Comparison of ENCODE assay signal across 12 cellular contexts in the genomic region with DNA sequence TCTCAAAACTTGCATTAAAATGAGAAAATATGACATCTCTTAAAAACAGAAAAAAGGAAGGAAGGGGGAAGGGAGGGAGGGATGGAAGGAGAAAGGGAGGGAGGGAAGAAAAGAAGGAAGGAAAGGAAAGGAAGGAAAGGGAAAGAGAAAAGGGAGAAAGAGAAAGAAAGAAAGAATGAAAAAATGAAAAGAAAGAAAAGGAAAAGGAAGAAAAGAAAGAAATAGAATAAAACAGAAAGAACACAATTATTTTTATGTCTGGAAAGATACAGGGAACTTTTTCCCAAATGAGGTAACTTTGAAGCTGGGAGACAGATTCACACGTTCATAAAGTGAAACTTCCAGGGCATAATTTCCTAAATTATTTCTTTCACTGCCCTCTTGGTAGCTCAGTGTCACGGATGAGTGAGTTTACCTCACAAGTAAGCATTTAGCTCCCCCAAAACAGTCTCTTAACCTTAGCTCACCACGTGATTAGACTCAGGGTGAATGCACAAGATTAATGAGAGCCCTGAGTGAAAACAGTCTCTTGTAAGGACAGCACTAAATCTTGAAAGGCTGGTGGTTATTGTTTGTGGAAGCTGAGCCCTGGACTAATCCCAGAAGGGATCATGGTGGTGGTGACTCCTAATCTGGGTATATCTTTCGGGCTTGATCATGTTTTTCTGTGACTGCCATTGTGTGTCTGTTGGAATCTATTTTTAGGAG.
A peak's percentile ranks its signal among the peaks of the same experiment; 100 is the strongest.
DNase-seq lines count a peak whose midpoint lies in the region; ATAC-seq and TF ChIP-seq lines count a peak whose summit lies in the region.
"Had no signal": no experiment of that assay in that cellular context is flagged by ENCODE, and none has a peak within 500 bp of the region (broad histone marks: within the 10 kb centered on the region; RNA-seq: fewer than 3 reads in every experiment).

No MANE protein-coding gene starts in this region.

- no peak overlapping the region for H3K4me3 ChIP-seq in A673 (ENCODE audit: low read depth, low read length, poor library complexity, severe bottlenecking)
- H3K4me3 ChIP-seq in fibroblast of the aortic adventitia (ENCODE audit: low read depth, low read length), result no peak overlapping the region
- H3K4me3 ChIP-seq in CD8-positive, alpha-beta T cell (ENCODE audit: low read depth, low read length), result no peak overlapping the region

- peak; percentile 65 for ATAC-seq in GM18861 (IDR thresholded peaks at IDR 0.05; ENCODE audit: unreplicated experiment)
- ATAC-seq in CD8-positive, alpha-beta T cell, result no peak
- ATAC-seq: activated naive CD8-positive, alpha-beta T cell treated with anti-CD3 and anti-CD28 coated beads, Interleukin-2, amount 50 U/mL, for 24 hours had no signal

- H3K27me3 ChIP-seq in A673 (replicated peaks; ENCODE audit: insufficient read depth, low read depth, low read length, poor library complexity), result no peaks in the 10 kb centered on the region
- no peaks in the 10 kb centered on the region for H3K27me3 ChIP-seq in CD8-positive, alpha-beta T cell (ENCODE audit: insufficient read depth, low read length)

- no peak overlapping the region for H3K4me3 Mint-ChIP-seq in glutamatergic neuron (ENCODE audit: unreplicated experiment)
- no peak overlapping the region for H3K4me3 Mint-ChIP-seq in CD8-positive, alpha-beta T cell
- H3K4me3 Mint-ChIP-seq: activated naive CD8-positive, alpha-beta T cell treated with anti-CD3 and anti-CD28 coated beads, Interleukin-2, amount 50 U/mL, for 24 hours; neural crest cell had no signal

- no peaks in the 10 kb centered on the region for H3K36me3 ChIP-seq in A673 (ENCODE audit: insufficient read depth, low read length, poor library complexity, severe bottlenecking)
- no peaks in the 10 kb centered on the region for H3K36me3 ChIP-seq in CD8-positive, alpha-beta T cell (ENCODE audit: insufficient read depth, low read length)

- no peaks in the 10 kb centered on the region for H3K27me3 Mint-ChIP-seq in glutamatergic neuron (ENCODE audit: unreplicated experiment)
- H3K27me3 Mint-ChIP-seq in CD8-positive, alpha-beta T cell (ENCODE audit: low read depth), result no peaks in the 10 kb centered on the region
- H3K27me3 Mint-ChIP-seq: activated naive CD8-positive, alpha-beta T cell treated with anti-CD3 and anti-CD28 coated beads, Interleukin-2, amount 50 U/mL, for 24 hours had no signal

- no peaks in the 10 kb centered on the region for H3K36me3 Mint-ChIP-seq in glutamatergic neuron (ENCODE audit: unreplicated experiment)
- no peaks in the 10 kb centered on the region for H3K36me3 Mint-ChIP-seq in CD8-positive, alpha-beta T cell

- no peak for TF ChIP-seq CTCF in A673 (conservative IDR thresholded peaks at IDR 0.05; ENCODE audit: low read depth, low read length)
- no peak for TF ChIP-seq CTCF in fibroblast of the aortic adventitia (IDR thresholded peaks at IDR 0.05; ENCODE audit: insufficient read depth, low read length)
- no peak for TF ChIP-seq CTCF in glutamatergic neuron (IDR thresholded peaks at IDR 0.05; ENCODE audit: partially characterized antibody, unreplicated experiment)
- no peak for TF ChIP-seq CTCF in CD8-positive, alpha-beta T cell (IDR thresholded peaks at IDR 0.05)

- H3K4me1 Mint-ChIP-seq in glutamatergic neuron (ENCODE audit: low read depth, unreplicated experiment), result peaks cover 14% of the 10 kb centered on the region
- H3K4me1 Mint-ChIP-seq in CD8-positive, alpha-beta T cell (ENCODE audit: low read depth), result no peaks in the 10 kb centered on the region
- H3K4me1 Mint-ChIP-seq: activated naive CD8-positive, alpha-beta T cell treated with anti-CD3 and anti-CD28 coated beads, Interleukin-2, amount 50 U/mL, for 24 hours had no signal

- BruUV-seq in A673 (replicated peaks; lab: Mats Ljungman, UMichigan), result no TSS peak

- CTCF ChIA-PET in A673 (lab: Charles Lee), result no interaction called here
- CTCF ChIA-PET in CD8-positive, alpha-beta T cell (lab: Charles Lee), result no interaction called here

- DNase-seq in A673 (ENCODE audit: low spot score) (peak; percentile 28), NCI-H2227 (lab: John Stamatoyannopoulos, UW; ENCODE audit: unreplicated experiment) (peak; percentile 16), fibroblast of the aortic adventitia (ENCODE audit: low read depth) (peak; percentile 11), glutamatergic neuron (no peak), amygdala (lab: John Stamatoyannopoulos, UW) (no peak)
- DNase-seq in activated CD4-positive, alpha-beta T cell treated with anti-CD3 and anti-CD28 coated beads, Interleukin-2, amount 50 U/mL, for 48 hours, result no peak
- no peak for DNase-seq in CD8-positive, alpha-beta T cell
- DNase-seq: activated naive CD8-positive, alpha-beta T cell treated with anti-CD3 and anti-CD28 coated beads, Interleukin-2, amount 50 U/mL, for 24 hours; NCI-H446 had no signal

- H3K27ac ChIP-seq in A673 (ENCODE audit: low read depth, low read length, poor library complexity, severe bottlenecking), result peak overlapping the region; percentile 11
- H3K27ac ChIP-seq in CD8-positive, alpha-beta T cell (ENCODE audit: low read depth, low read length), result no peak overlapping the region
- H3K27ac ChIP-seq: C4-2B had no signal

- intact Hi-C loops in A673 (cut with micrococcal nuclease; ENCODE audit: unreplicated experiment), result no loop called here
- intact Hi-C loops in CD8-positive, alpha-beta T cell (cut with DNase I, micrococcal nuclease), result no loop called here

- no peaks in the 10 kb centered on the region for H3K9me3 ChIP-seq in A673 (ENCODE audit: low read depth, low read length, poor library complexity, severe bottlenecking)
- no peaks in the 10 kb centered on the region for H3K9me3 ChIP-seq in CD8-positive, alpha-beta T cell (ENCODE audit: low read length)

- H3K9me3 Mint-ChIP-seq in glutamatergic neuron (ENCODE audit: unreplicated experiment), result peaks cover 3% of the 10 kb centered on the region
- no peaks in the 10 kb centered on the region for H3K9me3 Mint-ChIP-seq in CD8-positive, alpha-beta T cell
- H3K9me3 Mint-ChIP-seq: activated naive CD8-positive, alpha-beta T cell treated with anti-CD3 and anti-CD28 coated beads, Interleukin-2, amount 50 U/mL, for 24 hours had no signal

- no peak overlapping the region for H3K27ac Mint-ChIP-seq in glutamatergic neuron (ENCODE audit: unreplicated experiment)
- H3K27ac Mint-ChIP-seq in CD8-positive, alpha-beta T cell, result no peak overlapping the region
- H3K27ac Mint-ChIP-seq: activated naive CD8-positive, alpha-beta T cell treated with anti-CD3 and anti-CD28 coated beads, Interleukin-2, amount 50 U/mL, for 24 hours had no signal

- peaks cover 30% of the 10 kb centered on the region for H3K4me1 ChIP-seq in A673 (ENCODE audit: insufficient read depth, low read length, poor library complexity, severe bottlenecking)
- H3K4me1 ChIP-seq in CD8-positive, alpha-beta T cell (ENCODE audit: insufficient read depth, low read length), result no peaks in the 10 kb centered on the region

- POLR2A ChIA-PET in A673 (lab: Charles Lee; ENCODE audit: low non-redundant PET), result no interaction called here
- POLR2A ChIA-PET in CD8-positive, alpha-beta T cell (lab: Charles Lee), result no interaction called here

Comparison
In these comparisons a context has a peak if more than half of its experiments do, and no peak if none do; other contexts are left out.
1. DNase-seq: peak in A673 (single experiment), NCI-H2227 (single experiment) and fibroblast of the aortic adventitia (single experiment); none in activated CD4-positive, alpha-beta T cell treated with anti-CD3 and anti-CD28 coated beads, Interleukin-2, amount 50 U/mL, for 48 hours (0 of 2), glutamatergic neuron (single experiment), amygdala (0 of 56) and CD8-positive, alpha-beta T cell (0 of 7).